Comparison of ENCODE assay signal across 1 cellular context in the genomic region with DNA sequence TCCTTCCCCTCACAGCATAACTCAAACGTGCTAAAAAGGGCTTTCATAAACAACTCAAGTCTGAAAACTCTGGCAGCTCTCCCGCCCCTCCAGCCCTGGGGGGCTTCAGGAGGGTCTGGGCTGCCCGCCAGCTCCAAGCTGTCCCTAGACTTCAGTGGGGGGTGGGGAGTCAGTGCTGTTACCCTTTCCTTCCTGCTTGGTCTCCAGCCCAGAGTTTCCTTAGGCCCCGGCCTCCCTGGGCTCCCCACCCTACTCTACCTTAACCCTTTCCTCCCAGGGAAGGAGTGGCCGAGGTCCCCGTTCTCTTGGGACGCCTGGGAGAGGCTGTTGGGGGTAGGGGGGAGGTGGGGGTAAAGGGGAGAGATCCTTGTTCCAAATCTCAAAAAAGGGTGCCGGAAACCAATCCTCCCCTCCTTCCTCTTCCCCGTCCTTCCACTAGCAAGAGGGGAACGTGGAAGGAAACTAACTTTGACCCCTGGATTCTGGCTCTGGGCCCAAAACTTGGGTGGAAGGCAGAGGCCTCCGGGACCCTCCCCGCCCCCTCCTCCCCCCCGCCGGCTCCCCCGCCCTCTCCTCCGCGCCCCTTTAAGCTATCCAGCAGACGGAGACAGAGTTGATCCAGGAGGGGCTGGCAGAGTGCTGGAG.
TF ChIP-seq lines count a peak whose summit lies in the region.

No MANE protein-coding gene starts in this region.

TF ChIP-seq in SK-N-SH, 30 proteins besides CTCF, POLR2A, EP300 and RAD21 (continued from another document):
- TF ChIP-seq RCOR1 (IDR thresholded peaks at IDR 0.05; ENCODE audit: low read length) (no peak), TEAD4 (IDR thresholded peaks at IDR 0.05; ENCODE audit: borderline replicate concordance, insufficient read depth) (no peak), TAF1 (IDR thresholded peaks at IDR 0.05; ENCODE audit: borderline replicate concordance, low read depth, low read length) (no peak), FOXJ3 (CRISPR knock-in tag; IDR thresholded peaks at IDR 0.05) (no peak), FOSL2 (IDR thresholded peaks at IDR 0.05; ENCODE audit: borderline replicate concordance, low read depth) (no peak), RXRA (IDR thresholded peaks at IDR 0.05; ENCODE audit: borderline replicate concordance, low read depth) (no peak), MAX (IDR thresholded peaks at IDR 0.05; ENCODE audit: low read depth) (no peak), RFX5 (IDR thresholded peaks at IDR 0.05; ENCODE audit: low read length) (no peak), MXI1 (IDR thresholded peaks at IDR 0.05; ENCODE audit: low read depth, low read length) (no peak), SIN3A (IDR thresholded peaks at IDR 0.05; ENCODE audit: borderline replicate concordance, low read depth, low read length) (no peak), CHD2 (IDR thresholded peaks at IDR 0.05; ENCODE audit: low read length, partially characterized antibody) (no peak), USF1 (IDR thresholded peaks at IDR 0.05; ENCODE audit: borderline replicate concordance, low read depth) (no peak), JUND (IDR thresholded peaks at IDR 0.05) (no peak)
- TF ChIP-seq, protein P1, sequence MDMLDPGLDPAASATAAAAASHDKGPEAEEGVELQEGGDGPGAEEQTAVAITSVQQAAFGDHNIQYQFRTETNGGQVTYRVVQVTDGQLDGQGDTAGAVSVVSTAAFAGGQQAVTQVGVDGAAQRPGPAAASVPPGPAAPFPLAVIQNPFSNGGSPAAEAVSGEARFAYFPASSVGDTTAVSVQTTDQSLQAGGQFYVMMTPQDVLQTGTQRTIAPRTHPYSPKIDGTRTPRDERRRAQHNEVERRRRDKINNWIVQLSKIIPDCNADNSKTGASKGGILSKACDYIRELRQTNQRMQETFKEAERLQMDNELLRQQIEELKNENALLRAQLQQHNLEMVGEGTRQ (IDR thresholded peaks at IDR 0.05; ENCODE audit: borderline replicate concordance, low read depth, low read length) = no peak
- TF ChIP-seq, protein P2, sequence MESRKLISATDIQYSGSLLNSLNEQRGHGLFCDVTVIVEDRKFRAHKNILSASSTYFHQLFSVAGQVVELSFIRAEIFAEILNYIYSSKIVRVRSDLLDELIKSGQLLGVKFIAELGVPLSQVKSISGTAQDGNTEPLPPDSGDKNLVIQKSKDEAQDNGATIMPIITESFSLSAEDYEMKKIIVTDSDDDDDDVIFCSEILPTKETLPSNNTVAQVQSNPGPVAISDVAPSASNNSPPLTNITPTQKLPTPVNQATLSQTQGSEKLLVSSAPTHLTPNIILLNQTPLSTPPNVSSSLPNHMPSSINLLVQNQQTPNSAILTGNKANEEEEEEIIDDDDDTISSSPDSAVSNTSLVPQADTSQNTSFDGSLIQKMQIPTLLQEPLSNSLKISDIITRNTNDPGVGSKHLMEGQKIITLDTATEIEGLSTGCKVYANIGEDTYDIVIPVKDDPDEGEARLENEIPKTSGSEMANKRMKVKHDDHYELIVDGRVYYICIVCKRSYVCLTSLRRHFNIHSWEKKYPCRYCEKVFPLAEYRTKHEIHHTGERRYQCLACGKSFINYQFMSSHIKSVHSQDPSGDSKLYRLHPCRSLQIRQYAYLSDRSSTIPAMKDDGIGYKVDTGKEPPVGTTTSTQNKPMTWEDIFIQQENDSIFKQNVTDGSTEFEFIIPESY (IDR thresholded peaks at IDR 0.05; ENCODE audit: borderline replicate concordance, low read depth) = no peak
- TF ChIP-seq, protein P3, sequence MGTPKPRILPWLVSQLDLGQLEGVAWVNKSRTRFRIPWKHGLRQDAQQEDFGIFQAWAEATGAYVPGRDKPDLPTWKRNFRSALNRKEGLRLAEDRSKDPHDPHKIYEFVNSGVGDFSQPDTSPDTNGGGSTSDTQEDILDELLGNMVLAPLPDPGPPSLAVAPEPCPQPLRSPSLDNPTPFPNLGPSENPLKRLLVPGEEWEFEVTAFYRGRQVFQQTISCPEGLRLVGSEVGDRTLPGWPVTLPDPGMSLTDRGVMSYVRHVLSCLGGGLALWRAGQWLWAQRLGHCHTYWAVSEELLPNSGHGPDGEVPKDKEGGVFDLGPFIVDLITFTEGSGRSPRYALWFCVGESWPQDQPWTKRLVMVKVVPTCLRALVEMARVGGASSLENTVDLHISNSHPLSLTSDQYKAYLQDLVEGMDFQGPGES (IDR thresholded peaks at IDR 0.05; ENCODE audit: low read depth, low read length) = no peak
